ENCODE assay signal across 8 cellular contexts in the genomic region with DNA sequence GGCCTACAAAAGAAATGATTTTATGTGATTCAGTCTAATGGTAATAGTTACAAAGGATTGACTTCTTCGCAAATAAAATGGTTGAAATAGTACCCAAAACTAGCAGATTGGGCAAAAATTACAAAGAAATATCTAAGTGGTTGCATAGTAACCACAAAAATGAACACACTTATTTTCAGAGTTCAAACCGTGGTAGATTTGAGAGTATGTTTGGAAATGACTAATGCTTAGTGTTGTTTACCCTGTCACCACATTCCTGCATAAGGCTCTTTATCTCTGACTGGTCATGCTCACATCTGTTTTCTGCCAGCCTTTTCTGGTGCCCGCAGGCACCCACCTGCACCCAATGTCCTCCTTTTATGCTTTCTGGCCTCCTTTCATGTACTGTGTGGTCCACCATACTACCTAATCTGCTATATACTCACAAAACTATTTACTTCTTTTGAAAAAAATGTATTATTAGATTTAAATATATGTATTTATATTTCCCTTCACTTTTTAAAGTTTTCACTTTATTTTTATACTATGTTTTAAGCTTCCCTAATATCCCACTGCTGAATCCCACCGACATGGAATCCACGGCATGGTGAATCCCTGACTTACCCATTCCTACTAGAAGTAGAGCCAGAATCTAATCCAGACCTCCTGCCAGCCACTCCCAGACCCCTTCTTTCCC. TPM values are rescaled to one million over a fixed set of nuclear protein-coding genes. Genes with fewer than 3 reads are reported as not detected.
A peak's percentile ranks its signal among the peaks of the same experiment; 100 is the strongest.
DNase-seq lines count a peak whose midpoint lies in the region; ATAC-seq and TF ChIP-seq lines count a peak whose summit lies in the region.

No MANE protein-coding gene starts in this region.

- no peak for TF ChIP-seq CTCF in GM13977 (IDR thresholded peaks at IDR 0.05; ENCODE audit: extremely low read depth, insufficient read depth, missing control alignments)
- no peak for TF ChIP-seq CTCF in GM23338 (conservative IDR thresholded peaks at IDR 0.05; ENCODE audit: low read depth in 2 of 2)
- no peak for TF ChIP-seq CTCF in sigmoid colon (IDR thresholded peaks at IDR 0.05)

- H3K27me3 Mint-ChIP-seq in GM23338 (ENCODE audit: insufficient read depth, low read depth, poor library complexity), result peaks cover 2% of the 10 kb centered on the region
- H3K27me3 Mint-ChIP-seq in activated naive CD4-positive, alpha-beta T cell treated with anti-CD3 and anti-CD28 coated beads, Interleukin-2, amount 50 U/mL, for 24 hours, result no peaks in the 10 kb centered on the region

- in situ Hi-C loops in GM13977 (cut with MboI; ENCODE audit: low pct_unique_long_range_greater_than_20kb, low sequenced_read_pairs, unreplicated experiment) (no loop called here), G401 (cut with HindIII; ENCODE audit: low sequenced_read_pairs) (no loop called here)

- DNase-seq in GM13977 (ENCODE audit: low spot score) (peak; percentile 38), GM23338 (ENCODE audit: low spot score) (no peak), Karpas-422 (peak; percentile 64), NCI-H748 (lab: John Stamatoyannopoulos, UW; ENCODE audit: unreplicated experiment) (no peak), sigmoid colon (no peak), G401 (ENCODE audit: low spot score) (no peak)

- H3K36me3 Mint-ChIP-seq in GM23338 (ENCODE audit: low read depth), result no peaks in the 10 kb centered on the region
- H3K36me3 Mint-ChIP-seq in activated naive CD4-positive, alpha-beta T cell treated with anti-CD3 and anti-CD28 coated beads, Interleukin-2, amount 50 U/mL, for 24 hours, result peaks cover 52% of the 10 kb centered on the region

- H4K20me1 ChIP-seq in GM23338 (replicated peaks; ENCODE audit: insufficient read depth) (no peaks in the 10 kb centered on the region), Karpas-422 (ENCODE audit: insufficient read depth, low read depth, low read length) (no peaks in the 10 kb centered on the region)

- H3K27me3 ChIP-seq in GM23338 (ENCODE audit: insufficient read depth) (no peaks in the 10 kb centered on the region), Karpas-422 (ENCODE audit: low read length) (no peaks in the 10 kb centered on the region), sigmoid colon (no peaks in the 10 kb centered on the region)

- 80 to 88% methylated on average over 1 to 3 of the region's 5 CpGs for WGBS in mesodermal cell (ENCODE audit: insufficient coverage in 2 of 2), 2 experiments
- WGBS in sigmoid colon, 2 donors, result 63 to 75% methylated on average over 5 of the region's 5 CpGs

- peak overlapping the region; percentile 66 for H3K9ac ChIP-seq in Karpas-422 (ENCODE audit: low read length)

- no peaks in the 10 kb centered on the region for H3K9me3 Mint-ChIP-seq in GM23338
- H3K9me3 Mint-ChIP-seq in activated naive CD4-positive, alpha-beta T cell treated with anti-CD3 and anti-CD28 coated beads, Interleukin-2, amount 50 U/mL, for 24 hours, result no peaks in the 10 kb centered on the region

- H3F3A ChIP-seq in GM23338 (replicated peaks; ENCODE audit: low read depth), result no peaks in the 10 kb centered on the region

- H3K4me2 ChIP-seq in GM23338 (no peak overlapping the region), Karpas-422 (ENCODE audit: low read depth, low read length, poor library complexity, severe bottlenecking) (peak overlapping the region; percentile 71)

- H3K4me3 Mint-ChIP-seq in GM23338, result no peak overlapping the region
- H3K4me3 Mint-ChIP-seq in activated naive CD4-positive, alpha-beta T cell treated with anti-CD3 and anti-CD28 coated beads, Interleukin-2, amount 50 U/mL, for 24 hours, result peak overlapping the region; percentile 70

- H3K27ac ChIP-seq in GM23338 (ENCODE audit: low read depth) (no peak overlapping the region), Karpas-422 (ENCODE audit: low read length) (peak overlapping the region; percentile 99), mesodermal cell (ENCODE audit: low read depth, low read length, severe bottlenecking) (peak overlapping the region; percentile 33), sigmoid colon (no peak overlapping the region)

- H3K36me3 ChIP-seq in GM23338 (ENCODE audit: insufficient read depth), result no peaks in the 10 kb centered on the region
- H3K36me3 ChIP-seq in Karpas-422 (ENCODE audit: insufficient read depth, low read length), result peaks cover 53% of the 10 kb centered on the region
- H3K36me3 ChIP-seq in mesodermal cell (ENCODE audit: control insufficient read depth, insufficient read depth, low read length), result no peaks in the 10 kb centered on the region
- H3K36me3 ChIP-seq in sigmoid colon, result no peaks in the 10 kb centered on the region

- intact Hi-C loops in sigmoid colon (cut with DNase I), result no loop called here

- peaks cover 16% of the 10 kb centered on the region; the same call in 2 of the 3 replicates for H3K4me1 Mint-ChIP-seq in GM23338
- H3K4me1 Mint-ChIP-seq in activated naive CD4-positive, alpha-beta T cell treated with anti-CD3 and anti-CD28 coated beads, Interleukin-2, amount 50 U/mL, for 24 hours, result peaks cover 94% of the 10 kb centered on the region

- H3K27ac Mint-ChIP-seq in GM23338, result 0 out of 2 replicates have a peak overlapping the region, but pooled peaks have one; percentile 58
- H3K27ac Mint-ChIP-seq in activated naive CD4-positive, alpha-beta T cell treated with anti-CD3 and anti-CD28 coated beads, Interleukin-2, amount 50 U/mL, for 24 hours, result peak overlapping the region; percentile 98

- TF ChIP-seq POLR2A in sigmoid colon (IDR thresholded peaks at IDR 0.05), result no peak

- H3K4me1 ChIP-seq in GM23338 (ENCODE audit: insufficient read depth) (no peaks in the 10 kb centered on the region), Karpas-422 (ENCODE audit: low read length) (peaks cover 88% of the 10 kb centered on the region), mesodermal cell (ENCODE audit: control insufficient read depth, insufficient read depth, low read length, poor library complexity, severe bottlenecking) (peaks cover 29% of the 10 kb centered on the region), sigmoid colon (no peaks in the 10 kb centered on the region)

- peak; percentile 28; the same call in 1 of the 3 replicates for ATAC-seq in GM23338

- H3K9me3 ChIP-seq in Karpas-422 (ENCODE audit: low read length) (no peaks in the 10 kb centered on the region), mesodermal cell (ENCODE audit: control insufficient read depth, low read length) (no peaks in the 10 kb centered on the region), sigmoid colon (no peaks in the 10 kb centered on the region)

- no peaks in the 10 kb centered on the region for H3K79me2 ChIP-seq in GM23338 (replicated peaks; ENCODE audit: insufficient read depth)
- peaks cover 74% of the 10 kb centered on the region for H3K79me2 ChIP-seq in Karpas-422 (ENCODE audit: low read length)

- H3K9me2 ChIP-seq in GM23338 (ENCODE audit: insufficient read depth) (no peaks in the 10 kb centered on the region), Karpas-422 (replicated peaks; ENCODE audit: insufficient read depth, low read length) (no peaks in the 10 kb centered on the region)

- H3K4me3 ChIP-seq in GM23338 (no peak overlapping the region), Karpas-422 (ENCODE audit: low read length) (0 out of 2 replicates have a peak overlapping the region, but pooled peaks have one; percentile 19), mesodermal cell (ENCODE audit: extremely low read depth, insufficient read depth, low read length, poor library complexity, severe bottlenecking) (no peak overlapping the region), sigmoid colon (no peak overlapping the region)

- H2AFZ ChIP-seq in GM23338 (no peak overlapping the region), Karpas-422 (ENCODE audit: low read length) (no peak overlapping the region)

- TF ChIP-seq EP300 in sigmoid colon (IDR thresholded peaks at IDR 0.05), result no peak

TF ChIP-seq in GM23338, 12 proteins besides CTCF, POLR2A, EP300 and RAD21:
- TF ChIP-seq, protein P1, sequence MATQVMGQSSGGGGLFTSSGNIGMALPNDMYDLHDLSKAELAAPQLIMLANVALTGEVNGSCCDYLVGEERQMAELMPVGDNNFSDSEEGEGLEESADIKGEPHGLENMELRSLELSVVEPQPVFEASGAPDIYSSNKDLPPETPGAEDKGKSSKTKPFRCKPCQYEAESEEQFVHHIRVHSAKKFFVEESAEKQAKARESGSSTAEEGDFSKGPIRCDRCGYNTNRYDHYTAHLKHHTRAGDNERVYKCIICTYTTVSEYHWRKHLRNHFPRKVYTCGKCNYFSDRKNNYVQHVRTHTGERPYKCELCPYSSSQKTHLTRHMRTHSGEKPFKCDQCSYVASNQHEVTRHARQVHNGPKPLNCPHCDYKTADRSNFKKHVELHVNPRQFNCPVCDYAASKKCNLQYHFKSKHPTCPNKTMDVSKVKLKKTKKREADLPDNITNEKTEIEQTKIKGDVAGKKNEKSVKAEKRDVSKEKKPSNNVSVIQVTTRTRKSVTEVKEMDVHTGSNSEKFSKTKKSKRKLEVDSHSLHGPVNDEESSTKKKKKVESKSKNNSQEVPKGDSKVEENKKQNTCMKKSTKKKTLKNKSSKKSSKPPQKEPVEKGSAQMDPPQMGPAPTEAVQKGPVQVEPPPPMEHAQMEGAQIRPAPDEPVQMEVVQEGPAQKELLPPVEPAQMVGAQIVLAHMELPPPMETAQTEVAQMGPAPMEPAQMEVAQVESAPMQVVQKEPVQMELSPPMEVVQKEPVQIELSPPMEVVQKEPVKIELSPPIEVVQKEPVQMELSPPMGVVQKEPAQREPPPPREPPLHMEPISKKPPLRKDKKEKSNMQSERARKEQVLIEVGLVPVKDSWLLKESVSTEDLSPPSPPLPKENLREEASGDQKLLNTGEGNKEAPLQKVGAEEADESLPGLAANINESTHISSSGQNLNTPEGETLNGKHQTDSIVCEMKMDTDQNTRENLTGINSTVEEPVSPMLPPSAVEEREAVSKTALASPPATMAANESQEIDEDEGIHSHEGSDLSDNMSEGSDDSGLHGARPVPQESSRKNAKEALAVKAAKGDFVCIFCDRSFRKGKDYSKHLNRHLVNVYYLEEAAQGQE (IDR thresholded peaks at IDR 0.05; ENCODE audit: unreplicated experiment), result no peak

RNA-seq across cellular contexts. Expression of a gene that starts 30.3 kb away (rescaled TPM):
- 0.10 TPM in 1 of 2 replicates, not detected in the other for total RNA-seq in GM23338 (2014; rRNA removed; shearing (Covaris generic))
- polyA plus RNA-seq in GM23338 (2016; fragmentation: Nextera tagmentation; extraction: Ambion mirVana) (0.43 and 0.52 TPM in 2 replicates), sigmoid colon (10 to 100 TPM in 2 of 3 donors, 1 to 10 TPM in 1; 4.8 to 78.6 (median 16.4) TPM)
- total RNA-seq in Karpas-422 (2014; rRNA removed; shearing (Covaris generic); ENCODE audit: low replicate concordance), result 367 and 812 TPM in 2 replicates
- polyA plus RNA-seq in mesodermal cell (2013, experiment 1 of 2), result not detected
- 0.30 TPM for polyA plus RNA-seq in mesodermal cell (2013, experiment 2 of 2)
- total RNA-seq in sigmoid colon, result 10 to 100 TPM; 11.6 to 18.6 (median 12.2) TPM
- not detected in 2 replicates for total RNA-seq in G401 (2014; rRNA removed; shearing (Covaris generic))

Comparison
In these comparisons a context has a peak if more than half of its experiments do, and no peak if none do; other contexts are left out.
1. DNase-seq: peak in GM13977 (single experiment) and Karpas-422 (single experiment); none in GM23338 (single experiment), NCI-H748 (single experiment), sigmoid colon (single experiment) and G401 (single experiment).
2. H3K27ac ChIP-seq: peak in Karpas-422 (single experiment) and mesodermal cell (single experiment); none in GM23338 (single experiment) and sigmoid colon (0 of 4).
3. RNA of a gene that starts 30.3 kb away (total RNA-seq): 367 to 812 TPM in Karpas-422; 11.6 to 18.6 TPM in sigmoid colon, 0.10 TPM in GM23338 and not detected in G401; every median in the first group is over 10 times any median in the second.